Comparison of ENCODE assay signal across 22 cellular contexts in the genomic region with DNA sequence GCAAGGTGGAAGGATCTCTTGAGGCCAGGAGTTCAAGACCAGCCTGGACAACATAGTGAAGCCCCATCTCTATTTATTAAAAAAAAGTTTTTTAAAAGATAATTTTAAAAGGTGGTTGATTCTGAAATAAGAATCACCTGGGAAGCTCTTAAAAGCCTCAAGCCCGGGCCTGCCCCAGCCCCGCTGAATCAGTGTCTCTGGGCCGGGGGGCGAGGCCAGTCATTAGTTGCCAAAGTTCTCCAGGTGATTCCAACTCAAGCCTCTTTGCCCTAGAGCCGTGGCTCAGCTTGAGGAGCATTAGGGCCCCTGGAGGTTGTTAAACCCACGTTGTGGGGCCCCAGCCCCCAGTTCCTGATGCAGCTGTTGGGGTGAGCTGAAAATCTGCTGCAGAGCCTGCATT. TPM values are rescaled to one million over a fixed set of nuclear protein-coding genes. Genes with fewer than 3 reads are reported as not detected.
DNase-seq lines count a peak whose midpoint lies in the region; ATAC-seq and TF ChIP-seq lines count a peak whose summit lies in the region.
"Had no signal": no experiment of that assay in that cellular context is flagged by ENCODE, and none has a peak within 500 bp of the region (broad histone marks: within the 10 kb centered on the region; RNA-seq: fewer than 3 reads in every experiment).

No MANE protein-coding gene starts in this region.

- no peak overlapping the region for H3K4me3 ChIP-seq in heart right ventricle
- H3K4me3 ChIP-seq in mammary epithelial cell (replicated peaks in 1 of 3; ENCODE audit: insufficient read depth in 1 of 3, low read depth in 2 of 3, low read length in 3 of 3): no peak overlapping the region
- H3K4me3 ChIP-seq: A549, HAP-1 had no signal

- CTCF ChIA-PET in mammary epithelial cell (lab: Charles Lee; ENCODE audit: low non-redundant PET): interaction anchor here (0.5 kb wide), 1 partner anchor 170 kb away, joined by 8 read pairs; no protein-coding TSS in a partner anchor

- H4K20me1 ChIP-seq in mammary epithelial cell (ENCODE audit: insufficient read depth, low read length): no peaks in the 10 kb centered on the region

- H3K27ac ChIP-seq in heart right ventricle (no peak overlapping the region), mammary epithelial cell (ENCODE audit: insufficient read depth, low read depth, low read length) (no peak overlapping the region), foreskin keratinocyte (no peak overlapping the region)
- H3K27ac ChIP-seq: A549 had no signal

- H3K4me1 ChIP-seq in heart right ventricle: no peaks in the 10 kb centered on the region
- H3K4me1 ChIP-seq in mammary epithelial cell (ENCODE audit: insufficient read depth, low read length): peaks cover 20% of the 10 kb centered on the region
- H3K4me1 ChIP-seq in foreskin keratinocyte: peaks cover 8% of the 10 kb centered on the region
- H3K4me1 ChIP-seq: BE2C, HAP-1 had no signal

- H3K9ac ChIP-seq in mammary epithelial cell (ENCODE audit: insufficient read depth, low read length): no peak overlapping the region

- WGBS in heart right ventricle, 2 donors: 76 to 79% methylated on average over 6 of the region's 6 CpGs
- 12% methylated on average over 6 of the region's 6 CpGs for WGBS in mammary epithelial cell (ENCODE audit: low coverage, missing lambda C conversion rate)

- ATAC-seq in Right ventricle myocardium inferior: no peak
- ATAC-seq in heart right ventricle: no peak
- ATAC-seq in foreskin keratinocyte: peak; percentile 66
- ATAC-seq in HG03439 (IDR thresholded peaks at IDR 0.05; ENCODE audit: unreplicated experiment): no peak
- ATAC-seq in HG03520 (IDR thresholded peaks at IDR 0.05; ENCODE audit: unreplicated experiment): no peak
- ATAC-seq: A549 had no signal

- H3K27me3 ChIP-seq in heart right ventricle (peaks cover 0 to 50% (median 38%) of the 10 kb centered on the region in 7 donors), mammary epithelial cell (ENCODE audit: insufficient read depth, low read length) (peaks cover 3% of the 10 kb centered on the region), foreskin keratinocyte (peaks cover 26% of the 10 kb centered on the region)

- peak overlapping the region; percentile 11 for H3K4me2 ChIP-seq in mammary epithelial cell (ENCODE audit: insufficient read depth, low read depth, low read length)
- H3K4me2 ChIP-seq: A549 had no signal

- H3K36me3 ChIP-seq in heart right ventricle: no peaks in the 10 kb centered on the region
- no peaks in the 10 kb centered on the region for H3K36me3 ChIP-seq in mammary epithelial cell (ENCODE audit: insufficient read depth, low read length)
- H3K36me3 ChIP-seq: BE2C, HAP-1 had no signal

- dilution Hi-C loops in mammary epithelial cell (cut with HindIII; ENCODE audit: low sequenced_read_pairs): no loop called here

- TF ChIP-seq CTCF in heart right ventricle (IDR thresholded peaks at IDR 0.05) (no peak), mammary epithelial cell (conservative IDR thresholded peaks at IDR 0.05 in 1 of 2, IDR thresholded peaks at IDR 0.05 in 1 of 2; ENCODE audit: extremely low read depth in 1 of 2, insufficient read depth in 1 of 2, low read depth in 1 of 2, low read length in 2 of 2) (no peak), foreskin keratinocyte (conservative IDR thresholded peaks at IDR 0.05) (no peak)

- DNase-seq in Right ventricle myocardium inferior (ENCODE audit: missing footprints) (peak; percentile 13), heart right ventricle (no peak), mammary epithelial cell (no peak), foreskin keratinocyte (peak in 1 of 2 donors; percentile 51), amygdala (lab: John Stamatoyannopoulos, UW) (no peak)
- DNase-seq: 8988T; ACHN; AML-193; BE2C; C1 segment of cervical spinal cord; Calu3; CD4-positive, alpha-beta memory T cell; COR-L47; DMS53; DMS79 treated with DMSO at 0.1 percent for 48 hours; GF-D8; GOT3; HFFc6 had no signal

- peak overlapping the region; percentile 55 for H2AFZ ChIP-seq in mammary epithelial cell (ENCODE audit: low read depth, low read length)

- in situ Hi-C loops in mammary epithelial cell (cut with MboI; ENCODE audit: low sequenced_read_pairs in 2 of 2): loop anchor here in 1 of 2 donors (25.0 kb wide), 1 partner anchor 215 kb away; no protein-coding TSS in a partner anchor

- intact Hi-C loops in Right ventricle myocardium inferior (cut with DNase I) (no loop called here), heart right ventricle (cut with DNase I) (no loop called here), mammary epithelial cell (cut with micrococcal nuclease) (loop anchor here (5.0 kb wide), 1 partner anchor 1060 kb away; the partner anchor contains the start of gene FOXC2)

- no peaks in the 10 kb centered on the region for H3K79me2 ChIP-seq in mammary epithelial cell (ENCODE audit: insufficient read depth, low read length)

- H3K9me3 ChIP-seq in heart right ventricle (peaks cover 0 to 21% (median 8%) of the 10 kb centered on the region in 11 donors), mammary epithelial cell (replicated peaks; ENCODE audit: insufficient read depth, low read length) (peaks cover 2% of the 10 kb centered on the region)
- H3K9me3 ChIP-seq: BE2C, HAP-1 had no signal

- BruUV-seq in mammary epithelial cell (replicated peaks; lab: Mats Ljungman, UMichigan): no TSS peak

RNA-seq across cellular contexts. Expression of gene JPH3, which starts 24.6 kb away (rescaled TPM):
- total RNA-seq in Right ventricle myocardium inferior (not detected), heart right ventricle (under 1 TPM in 5 of 10 donors, not detected in 5; 0.08 to 0.79 (median 0.10) TPM), mammary epithelial cell (not detected), foreskin keratinocyte (not detected in 2 replicates)
- polyA plus RNA-seq in heart right ventricle (under 1 TPM in 1 of 2 donors, not detected in 1; 0.06 TPM), mammary epithelial cell (not detected), foreskin keratinocyte (not detected in 2 replicates)
- polyA minus RNA-seq in mammary epithelial cell: not detected
- total RNA-seq: HFFc6 had no signal
- polyA plus RNA-seq: CD4-positive, alpha-beta memory T cell had no signal
